20 cellular contexts compared by ENCODE assay signal in genomic region chr10:71029411-71029881, GRCh38.
"Had no signal": no experiment of that assay in that cellular context is flagged by ENCODE, and none has a peak within 500 bp of the region (broad histone marks: within the 10 kb centered on the region; RNA-seq: fewer than 3 reads in every experiment).

No MANE protein-coding gene starts in this region.

- H3K36me3 Mint-ChIP-seq: naive thymus-derived CD4-positive, alpha-beta T cell had no signal

- H3K4me1 ChIP-seq: adrenal gland, body of pancreas, esophagus muscularis mucosa, prostate gland, sigmoid colon, uterus had no signal

- H3K9me3 Mint-ChIP-seq: activated CD4-positive, alpha-beta memory T cell treated with anti-CD3 and anti-CD28 coated beads, Interleukin-2, amount 10 ng/mL, durations not matched to agents 7 days and 5 days; activated T-cell treated with anti-CD3 and anti-CD28 coated beads, Interleukin-2, amount 50 U/mL, for 72 hours; naive thymus-derived CD4-positive, alpha-beta T cell had no signal

- H3K36me3 ChIP-seq: adrenal gland, esophagus muscularis mucosa, prostate gland, sigmoid colon, uterus had no signal

- DNase-seq: activated CD4-positive, alpha-beta memory T cell treated with anti-CD3 and anti-CD28 coated beads, Interleukin-2, amount 10 ng/mL, durations not matched to agents 7 days and 5 days; activated CD4-positive, alpha-beta T cell treated with anti-CD3 and anti-CD28 coated beads for 36 hours; activated naive CD4-positive, alpha-beta T cell treated with Interleukin-2 at 50 U/mL for 16 hours; activated T-cell treated with anti-CD3 and anti-CD28 coated beads, Interleukin-2, amount 50 U/mL, for 72 hours; adrenal gland; body of pancreas; dermis blood vessel endothelial cell; head of caudate nucleus; midbrain; naive thymus-derived CD4-positive, alpha-beta T cell; sigmoid colon; stimulated activated CD4-positive, alpha-beta T cell treated with anti-CD3 and anti-CD28 coated beads, Interleukin-2, amount 100 ng/mL, for 48 hours; stimulated activated naive CD8-positive, alpha-beta T cell treated with anti-CD3 and anti-CD28 coated beads, Interleukin-15, Interleukin-2, amounts not matched to agents 100 U/mL and 50 U/mL, for 24 hours; T-helper 1 cell; uterus had no signal

- FAIRE-seq: islet of Langerhans had no signal

- H3K27ac ChIP-seq: adrenal gland, body of pancreas, esophagus muscularis mucosa, prostate gland, sigmoid colon, SK-N-MC, uterus, VCaP had no signal

- H3K4me3 Mint-ChIP-seq: activated CD4-positive, alpha-beta memory T cell treated with anti-CD3 and anti-CD28 coated beads, Interleukin-2, amount 10 ng/mL, durations not matched to agents 7 days and 5 days; activated CD4-positive, alpha-beta T cell treated with anti-CD3 and anti-CD28 coated beads for 36 hours; activated T-cell treated with anti-CD3 and anti-CD28 coated beads, Interleukin-2, amount 50 U/mL, for 72 hours; naive thymus-derived CD4-positive, alpha-beta T cell had no signal

- H3K4me3 ChIP-seq: adrenal gland, body of pancreas, esophagus muscularis mucosa, prostate gland, sigmoid colon, SK-N-MC, uterus had no signal

- H3K27me3 ChIP-seq: adrenal gland, body of pancreas, esophagus muscularis mucosa, sigmoid colon, uterus had no signal

- H3K4me1 Mint-ChIP-seq: activated CD4-positive, alpha-beta memory T cell treated with anti-CD3 and anti-CD28 coated beads, Interleukin-2, amount 10 ng/mL, durations not matched to agents 7 days and 5 days; activated CD4-positive, alpha-beta T cell treated with anti-CD3 and anti-CD28 coated beads for 36 hours had no signal

- H3K27ac Mint-ChIP-seq: activated CD4-positive, alpha-beta memory T cell treated with anti-CD3 and anti-CD28 coated beads, Interleukin-2, amount 10 ng/mL, durations not matched to agents 7 days and 5 days; activated CD4-positive, alpha-beta T cell treated with anti-CD3 and anti-CD28 coated beads for 36 hours; activated T-cell treated with anti-CD3 and anti-CD28 coated beads, Interleukin-2, amount 50 U/mL, for 72 hours; naive thymus-derived CD4-positive, alpha-beta T cell had no signal

- H3K9me3 ChIP-seq: adrenal gland, body of pancreas, esophagus muscularis mucosa, prostate gland, sigmoid colon, uterus had no signal
